In the genomic region with DNA sequence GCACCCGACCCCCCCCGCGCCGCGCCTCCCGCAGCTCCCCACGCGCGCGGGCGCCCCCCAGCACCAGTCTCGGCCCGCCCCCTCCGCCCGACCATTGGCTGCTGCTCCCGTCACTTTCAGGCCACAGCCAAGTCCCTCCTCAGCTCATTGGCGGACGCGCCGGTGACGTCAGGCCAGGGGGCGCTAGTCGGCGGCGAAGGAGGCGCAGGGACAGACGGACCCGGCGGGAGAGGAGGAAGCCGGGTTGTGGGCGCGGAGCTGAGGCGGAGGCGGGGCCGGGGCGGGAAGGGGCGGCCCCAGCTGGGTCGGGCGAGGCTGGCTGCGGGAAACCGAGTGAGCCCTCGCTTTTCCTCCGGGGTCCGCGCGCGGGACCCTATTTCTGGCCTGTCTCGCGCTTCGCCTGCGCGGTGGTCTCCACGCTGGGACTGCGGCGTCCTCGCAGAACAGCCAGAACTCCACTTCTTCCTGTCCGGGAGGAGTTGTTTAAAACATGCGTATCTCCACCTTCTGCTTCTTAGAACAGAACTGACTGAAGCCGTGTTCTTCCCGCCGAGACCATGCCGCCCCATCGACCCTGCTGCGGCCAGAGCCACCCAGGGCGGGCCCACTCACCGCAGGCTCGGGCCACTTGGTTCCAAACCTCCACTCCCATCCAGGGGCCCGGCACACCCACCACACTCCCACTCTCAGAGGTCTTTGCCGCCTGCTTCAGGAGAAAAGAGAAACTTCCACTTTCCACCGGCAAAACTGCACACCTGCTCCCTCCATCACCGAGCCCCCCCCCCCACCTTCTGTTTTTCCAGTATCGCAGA, we compare ENCODE assay signal across 8 cellular contexts. TPM values are rescaled to one million over a fixed set of nuclear protein-coding genes. Genes with fewer than 3 reads are reported as not detected.
DNase-seq lines count a peak whose midpoint lies in the region; ATAC-seq, FAIRE-seq and TF ChIP-seq lines count a peak whose summit lies in the region.

No MANE protein-coding gene starts in this region.

- peaks cover 3% of the 10 kb centered on the region for H3K36me3 ChIP-seq in HUES6 (ENCODE audit: control insufficient read depth, insufficient read depth, low read length)
- H3K36me3 ChIP-seq in NT2/D1 (ENCODE audit: insufficient read depth, insufficient read length, low read length) = no peaks in the 10 kb centered on the region
- no peaks in the 10 kb centered on the region for H3K36me3 ChIP-seq in endothelial cell of umbilical vein (ENCODE audit: control insufficient read depth in 2 of 2, extremely low read depth in 1 of 2, insufficient read depth in 2 of 2, low read length in 2 of 2)

- H3K4me2 ChIP-seq in endothelial cell of umbilical vein (ENCODE audit: insufficient read depth, low read length) = peak overlapping the region; percentile 83

- H4K20me1 ChIP-seq in endothelial cell of umbilical vein (replicated peaks; ENCODE audit: control insufficient read depth, extremely low read depth, insufficient read depth, low read length) = no peaks in the 10 kb centered on the region

- H3K9me3 ChIP-seq in HUES6 (ENCODE audit: control insufficient read depth, insufficient read depth, low read depth, low read length) (no peaks in the 10 kb centered on the region), NT2/D1 (ENCODE audit: insufficient read depth, low read length) (no peaks in the 10 kb centered on the region), endothelial cell of umbilical vein (replicated peaks; ENCODE audit: control insufficient read depth, insufficient read depth, low read length) (no peaks in the 10 kb centered on the region)

- H3K4me1 ChIP-seq in HUES6 (ENCODE audit: control insufficient read depth, insufficient read depth, low read length) (peaks cover 8% of the 10 kb centered on the region; the same call in 1 of the 2 replicates), NT2/D1 (ENCODE audit: insufficient read depth, insufficient read length) (peaks cover 4% of the 10 kb centered on the region), endothelial cell of umbilical vein (ENCODE audit: control insufficient read depth, extremely low read depth, insufficient read depth, low read length) (peaks cover 14% of the 10 kb centered on the region)

- no peaks in the 10 kb centered on the region for H3K9me1 ChIP-seq in endothelial cell of umbilical vein (replicated peaks; ENCODE audit: control insufficient read depth, extremely low read depth, insufficient read depth, low read length)

- H3K27me3 ChIP-seq in HUES6 (ENCODE audit: control insufficient read depth, insufficient read depth, low read length) (peaks cover 14% of the 10 kb centered on the region), NT2/D1 (ENCODE audit: insufficient read depth, insufficient read length) (peaks cover 32% of the 10 kb centered on the region), endothelial cell of umbilical vein (ENCODE audit: control insufficient read depth in 2 of 2, insufficient read depth in 2 of 2, low read length in 2 of 2) (peaks cover 0 to 3% of the 10 kb centered on the region in 2 experiments)

- POLR2A ChIA-PET in endothelial cell of umbilical vein (lab: Charles Lee) = interaction anchor here (0.6 kb wide), 1 partner anchor 397 kb away, joined by 5 read pairs; no protein-coding TSS in a partner anchor

- peak; percentile 82 for DNase-seq in DMS 273 treated with DMSO at 0.1 percent for 48 hours (lab: John Stamatoyannopoulos, UW)
- DNase-seq in NT2/D1 (ENCODE audit: low read depth, low spot score) = peak; percentile 95
- peak; percentile 99 for DNase-seq in activated CD8-positive, alpha-beta memory T cell treated with anti-CD3 and anti-CD28 coated beads, Interleukin-2, amount 50 U/mL, for 48 hours
- DNase-seq in endothelial cell of umbilical vein (ENCODE audit: low read depth, low spot score) = peak; percentile 99
- peak; percentile 100 for DNase-seq in midbrain (lab: John Stamatoyannopoulos, UW)
- DNase-seq in stimulated activated CD8-positive, alpha-beta memory T cell treated with anti-CD3 and anti-CD28 coated beads, Interleukin-15, amount 100 ng/mL, for 48 hours (ENCODE audit: low read depth in 2 of 2) = peak; percentile 100

- H3K27ac ChIP-seq in HUES6 (ENCODE audit: low read depth, low read length) = no peak overlapping the region
- peak overlapping the region; percentile 60 for H3K27ac ChIP-seq in endothelial cell of umbilical vein (ENCODE audit: insufficient read depth, low read depth, low read length)

- intact Hi-C loops in endothelial cell of umbilical vein (cut with micrococcal nuclease) = loop anchor here (1.0 to 10.0 kb wide), 5 partner anchors 103 to 1016 kb away; partner anchors contain the start of genes ITGBL1 and ZIC5

- ATAC-seq in GM21447 (IDR thresholded peaks at IDR 0.05; ENCODE audit: unreplicated experiment) = peak; percentile 94

- peak in 1 of 2 donors; percentile 45 for TF ChIP-seq CTCF in endothelial cell of umbilical vein (IDR thresholded peaks at IDR 0.05; ENCODE audit: extremely low read depth in 1 of 2, insufficient read depth in 1 of 2, low read depth in 1 of 2, low read length in 2 of 2)

- TSS peak; percentile 50 for BruUV-seq in endothelial cell of umbilical vein (replicated peaks; lab: Mats Ljungman, UMichigan)

- H2AFZ ChIP-seq in endothelial cell of umbilical vein (ENCODE audit: low read depth, low read length) = peak overlapping the region; percentile 97

- peak; percentile 94 for FAIRE-seq in endothelial cell of umbilical vein (lab: Jason Lieb, UNC)

- CTCF ChIA-PET in endothelial cell of umbilical vein (lab: Charles Lee) = interaction anchor here (0.8 to 1.6 kb wide), 12 partner anchors 12 to 470 kb away, joined by 3 to 13 read pairs (median 4); no protein-coding TSS in a partner anchor

- dilution Hi-C loops in endothelial cell of umbilical vein (cut with MboI; ENCODE audit: extremely low pct_ligation_motif_present, low sequenced_read_pairs) = no loop called here

- TF ChIP-seq POLR2A in endothelial cell of umbilical vein (IDR thresholded peaks at IDR 0.05; ENCODE audit: low read depth, low read length) = no peak

- H3K4me3 ChIP-seq in HUES6 (ENCODE audit: low read depth, low read length) (peak overlapping the region; percentile 90), NT2/D1 (ENCODE audit: insufficient read length, low read depth) (peak overlapping the region; percentile 71), endothelial cell of umbilical vein (replicated peaks in 1 of 3; ENCODE audit: insufficient read depth in 1 of 3, low read depth in 1 of 3, low read length in 3 of 3) (peak overlapping the region; percentile 60 to 82 (median 81))

- peaks cover 29% of the 10 kb centered on the region for H3K79me2 ChIP-seq in endothelial cell of umbilical vein (ENCODE audit: control insufficient read depth, insufficient read depth, low read length)

- peak overlapping the region; percentile 84 for H3K9ac ChIP-seq in HUES6 (ENCODE audit: low read length)
- H3K9ac ChIP-seq in NT2/D1 (ENCODE audit: insufficient read length, low read depth) = peak overlapping the region; percentile 77
- H3K9ac ChIP-seq in endothelial cell of umbilical vein (replicated peaks; ENCODE audit: extremely low read depth, insufficient read depth, low read length) = peak overlapping the region; percentile 74

TF ChIP-seq in endothelial cell of umbilical vein, 7 proteins besides CTCF, POLR2A, EP300 and RAD21:
- TF ChIP-seq GATA2 (IDR thresholded peaks at IDR 0.05; ENCODE audit: insufficient read depth, insufficient read length, low read depth, low read length) = no peak
- TF ChIP-seq MYC (IDR thresholded peaks at IDR 0.05; ENCODE audit: low read depth, low read length) = no peak
TF ChIP-seq in endothelial cell of umbilical vein: peak in this region for 0.

RNA-seq across cellular contexts. Expression of gene TMTC4, which starts 0.5 kb away (rescaled TPM):
- total RNA-seq in endothelial cell of umbilical vein = 28.4 and 31.9 TPM in 2 replicates
- 19.2 and 24.6 TPM in 2 replicates for polyA plus RNA-seq in endothelial cell of umbilical vein
- polyA plus RNA-seq in endothelial cell of umbilical vein (2011; cell fraction: cytosol; rRNA removed) = 20.0 and 21.1 TPM in 2 replicates
- polyA plus RNA-seq in endothelial cell of umbilical vein (2011; cell fraction: nucleus; rRNA removed) = 64.5 and 69.0 TPM in 2 replicates
- polyA plus RNA-seq in endothelial cell of umbilical vein (2012) = 22.4 and 24.0 TPM in 2 replicates
- 52.1 and 58.5 TPM in 2 replicates for polyA minus RNA-seq in endothelial cell of umbilical vein
- polyA minus RNA-seq in endothelial cell of umbilical vein (2011; cell fraction: cytosol; rRNA and poly(A)+ RNA removed) = 3.2 TPM
- polyA minus RNA-seq in endothelial cell of umbilical vein (2011; cell fraction: nucleus; rRNA and poly(A)+ RNA removed) = 51.2 and 64.9 TPM in 2 replicates
